Comparison of ENCODE assay signal across 16 cellular contexts in genomic region chr19:8305798-8306197, GRCh38. TPM values are rescaled to one million over a fixed set of nuclear protein-coding genes. Genes with fewer than 3 reads are reported as not detected.
DNase-seq lines count a peak whose midpoint lies in the region; ATAC-seq and TF ChIP-seq lines count a peak whose summit lies in the region.
"Had no signal": no experiment of that assay in that cellular context is flagged by ENCODE, and none has a peak within 500 bp of the region (broad histone marks: within the 10 kb centered on the region; RNA-seq: fewer than 3 reads in every experiment).

No MANE protein-coding gene starts in this region.

- H3K36me3 ChIP-seq in SK-N-MC (ENCODE audit: insufficient read depth, low read length) (peaks cover 52% of the 10 kb centered on the region; the same call in 1 of the 2 replicates), spleen (peaks cover 0 to 54% (median 17%) of the 10 kb centered on the region in 6 donors)

- peaks cover 8% of the 10 kb centered on the region for H3K36me3 Mint-ChIP-seq in T-helper 2 cell treated with Interferon-gamma antibody and Interleukin-4, amounts not matched to agents 5 μg/mL and 100 μg/mL, for 36 hours (ENCODE audit: low read depth)

- H3K27me3 ChIP-seq in spleen (replicated peaks in 1 of 7) = no peaks in the 10 kb centered on the region

- no peak overlapping the region for H3K4me3 ChIP-seq in SK-N-MC
- peak overlapping the region in 2 of 8 donors; percentile 71 to 81 for H3K4me3 ChIP-seq in spleen

- H3K9me3 ChIP-seq in SK-N-MC (ENCODE audit: low read depth, low read length) = no peaks in the 10 kb centered on the region
- no peaks in the 10 kb centered on the region for H3K9me3 ChIP-seq in spleen

- intact Hi-C loops in spleen (cut with DNase I; ENCODE audit: low total_unique reads) = no loop called here

- H3K27ac ChIP-seq in SK-N-MC (0 out of 2 replicates have a peak overlapping the region, but pooled peaks have one; percentile 30), spleen (peak overlapping the region in 7 of 8 donors; percentile 15 to 88 (median 82))

- H3K4me1 ChIP-seq in spleen = peaks cover 8 to 77% (median 50%) of the 10 kb centered on the region in 6 donors

- no peak for TF ChIP-seq CTCF in spleen (IDR thresholded peaks at IDR 0.05 in 8 of 11, conservative IDR thresholded peaks at IDR 0.05 in 3 of 11)

- 61 to 88% (median 79%) methylated on average over 4 of the region's 4 CpGs for WGBS in spleen, 5 donors

- no peaks in the 10 kb centered on the region for H3K27me3 Mint-ChIP-seq in T-helper 2 cell treated with Interferon-gamma antibody and Interleukin-4, amounts not matched to agents 5 μg/mL and 100 μg/mL, for 36 hours (ENCODE audit: low read depth)

- no peak overlapping the region for H3K9ac ChIP-seq in SK-N-MC (ENCODE audit: insufficient read length)

- ATAC-seq in GM18502 (IDR thresholded peaks at IDR 0.05; ENCODE audit: poor library complexity, unreplicated experiment) (no peak), GM19324 (IDR thresholded peaks at IDR 0.05; ENCODE audit: low FRiP score, unreplicated experiment) (no peak)
- ATAC-seq: right cardiac atrium had no signal

- no peak for TF ChIP-seq POLR2A in spleen (IDR thresholded peaks at IDR 0.05)

- peaks cover 25% of the 10 kb centered on the region for H3K4me1 Mint-ChIP-seq in T-helper 2 cell treated with Interferon-gamma antibody and Interleukin-4, amounts not matched to agents 5 μg/mL and 100 μg/mL, for 36 hours (ENCODE audit: low read depth)

- no peaks in the 10 kb centered on the region for H3K9me3 Mint-ChIP-seq in T-helper 2 cell treated with Interferon-gamma antibody and Interleukin-4, amounts not matched to agents 5 μg/mL and 100 μg/mL, for 36 hours

- no peak overlapping the region for H3K4me3 Mint-ChIP-seq in T-helper 2 cell treated with Interferon-gamma antibody and Interleukin-4, amounts not matched to agents 5 μg/mL and 100 μg/mL, for 36 hours

- H3K27ac Mint-ChIP-seq in T-helper 2 cell treated with Interferon-gamma antibody and Interleukin-4, amounts not matched to agents 5 μg/mL and 100 μg/mL, for 36 hours = no peak overlapping the region

- DNase-seq in T-helper 2 cell treated with Interferon-gamma antibody and Interleukin-4, amounts not matched to agents 5 μg/mL and 100 μg/mL, for 36 hours (ENCODE audit: low spot score) = peak; percentile 2
- DNase-seq in T-helper 2 cell = no peak
- DNase-seq in SK-N-MC (ENCODE audit: low read depth, low spot score) = no peak
- peak; percentile 9 for DNase-seq in dedifferentiated amniotic fluid mesenchymal stem cell (ENCODE audit: extremely low spot score)
- peak; percentile 12 for DNase-seq in spleen
- DNase-seq in DMS79 (lab: John Stamatoyannopoulos, UW) = no peak
- DNase-seq: 8988T; amygdala; DMS79 treated with DMSO at 0.1 percent for 48 hours; effector CD8-positive, alpha-beta T cell; mesenchymal stem cell; NCI-H187 treated with DMSO at 0.1 percent for 48 hours; OCI-M1 had no signal

RNA-seq across cellular contexts. Expression of gene CD320, which starts 2.4 kb away (rescaled TPM):
- 100 to 1,000 TPM in 1 of 7 donors, 10 to 100 TPM in 6; 35.8 to 131 (median 73.3) TPM for total RNA-seq in spleen
- 10 to 100 TPM; 26.6 to 34.3 (median 28.1) TPM for polyA plus RNA-seq in spleen

RNA-seq across cellular contexts. Expression of gene NDUFA7, which starts 15.4 kb away (rescaled TPM):
- total RNA-seq in spleen = 10 to 100 TPM; 14.6 to 43.2 (median 28.0) TPM
- polyA plus RNA-seq in spleen = 100 to 1,000 TPM in 1 of 3 donors, 10 to 100 TPM in 2; 95.1 to 131 (median 99.6) TPM

RNA-seq across cellular contexts. Expression of gene RPS28, which starts 15.5 kb away (rescaled TPM):
- 1,000 to 10,000 TPM in 4 of 7 donors, 100 to 1,000 TPM in 3; 356 to 1,972 (median 1,411) TPM for total RNA-seq in spleen
- 1,000 to 10,000 TPM; 1,207 to 2,442 (median 2,131) TPM for polyA plus RNA-seq in spleen

RNA-seq across cellular contexts. Expression of gene KANK3, which starts 37.3 kb away (rescaled TPM):
- 10 to 100 TPM; 42.2 to 84.6 (median 54.6) TPM for total RNA-seq in spleen
- polyA plus RNA-seq in spleen = 10 to 100 TPM; 14.0 to 66.7 (median 50.3) TPM

RNA-seq across cellular contexts. Expression of gene ANGPTL4, which starts 58.2 kb away (rescaled TPM):
- 10 to 100 TPM in 4 of 7 donors, 1 to 10 TPM in 3; 1.8 to 28.3 (median 11.8) TPM for total RNA-seq in spleen
- polyA plus RNA-seq in spleen = 1 to 10 TPM; 7.4 to 8.5 (median 7.8) TPM

Comparison
In these comparisons a context has a peak if more than half of its experiments do, and no peak if none do; other contexts are left out.
1. DNase-seq: peak in T-helper 2 cell treated with Interferon-gamma antibody and Interleukin-4, amounts not matched to agents 5 μg/mL and 100 μg/mL, for 36 hours (single experiment), dedifferentiated amniotic fluid mesenchymal stem cell (single experiment) and spleen (single experiment); none in T-helper 2 cell (0 of 5), SK-N-MC (single experiment) and DMS79 (single experiment).